In genomic region chr12:8970432-8970831, GRCh38 we compare ENCODE assay signal across 18 cellular contexts. TPM values are rescaled to one million over a fixed set of nuclear protein-coding genes. Genes with fewer than 3 reads are reported as not detected.
DNase-seq lines count a peak whose midpoint lies in the region; ATAC-seq, FAIRE-seq and TF ChIP-seq lines count a peak whose summit lies in the region.
"Had no signal": no experiment of that assay in that cellular context is flagged by ENCODE, and none has a peak within 500 bp of the region (broad histone marks: within the 10 kb centered on the region; RNA-seq: fewer than 3 reads in every experiment).

No MANE protein-coding gene starts in this region.

- peak overlapping the region; percentile 52; the same call in 1 of the 2 replicates for H3K4me2 ChIP-seq in HepG2 (ENCODE audit: low read depth, low read length)
- no peak overlapping the region for H3K4me2 ChIP-seq in PC-3 (ENCODE audit: low read length)
- no peak overlapping the region for H3K4me2 ChIP-seq in endothelial cell of umbilical vein (ENCODE audit: insufficient read depth, low read length)
- H3K4me2 ChIP-seq in osteoblast (ENCODE audit: insufficient read depth, low read length) = no peak overlapping the region

- H3K79me2 ChIP-seq in HepG2 (ENCODE audit: insufficient read depth, low read length) = no peaks in the 10 kb centered on the region
- H3K79me2 ChIP-seq in PC-3 (ENCODE audit: low read length) = no peaks in the 10 kb centered on the region
- H3K79me2 ChIP-seq in endothelial cell of umbilical vein (ENCODE audit: control insufficient read depth, insufficient read depth, low read length) = no peaks in the 10 kb centered on the region
- H3K79me2 ChIP-seq in osteoblast (ENCODE audit: insufficient read depth, low read length) = no peaks in the 10 kb centered on the region

- H2AFZ ChIP-seq in HepG2 (ENCODE audit: low read length) (no peak overlapping the region), PC-3 (ENCODE audit: low read length) (no peak overlapping the region), endothelial cell of umbilical vein (ENCODE audit: low read depth, low read length) (no peak overlapping the region), osteoblast (ENCODE audit: low read length) (no peak overlapping the region)

- dilution Hi-C loops in endothelial cell of umbilical vein (cut with MboI; ENCODE audit: extremely low pct_ligation_motif_present, low sequenced_read_pairs) = no loop called here

- no TSS peak for BruUV-seq in HepG2 (replicated peaks; lab: Mats Ljungman, UMichigan)
- BruUV-seq in PC-3 (replicated peaks; lab: Mats Ljungman, UMichigan) = no TSS peak
- no TSS peak for BruUV-seq in endothelial cell of umbilical vein (replicated peaks; lab: Mats Ljungman, UMichigan)

- no peaks in the 10 kb centered on the region for H3K9me2 ChIP-seq in PC-3 (replicated peaks; ENCODE audit: low read length)

- H3K4me3 ChIP-seq in HepG2 (replicated peaks in 1 of 3; ENCODE audit: insufficient read depth in 1 of 3, low read depth in 2 of 3, low read length in 3 of 3) = 0 out of 6 replicates have a peak overlapping the region, but pooled peaks of 1 of the 3 experiments have one; percentile 1
- no peak overlapping the region for H3K4me3 ChIP-seq in right lobe of liver
- H3K4me3 ChIP-seq in PC-3 (ENCODE audit: low read length) = no peak overlapping the region
- no peak overlapping the region for H3K4me3 ChIP-seq in endothelial cell of umbilical vein (replicated peaks in 1 of 3; ENCODE audit: insufficient read depth in 1 of 3, low read depth in 1 of 3, low read length in 3 of 3)
- no peak overlapping the region for H3K4me3 ChIP-seq in tibial nerve
- H3K4me3 ChIP-seq in osteoblast (ENCODE audit: insufficient read depth, low read length) = no peak overlapping the region
- H3K4me3 ChIP-seq: HAP-1 had no signal

- CTCF ChIA-PET in HepG2 (lab: Yijun Ruan, JAX; ENCODE audit: low intra/inter-chr PET ratio, low total read pairs) = no interaction called here
- CTCF ChIA-PET in PC-3 (lab: Charles Lee) = no interaction called here
- CTCF ChIA-PET in endothelial cell of umbilical vein (lab: Charles Lee) = no interaction called here

- H4K20me1 ChIP-seq in HepG2 (ENCODE audit: insufficient read depth, low read length) = no peaks in the 10 kb centered on the region
- H4K20me1 ChIP-seq in PC-3 (ENCODE audit: low read length) = no peaks in the 10 kb centered on the region
- H4K20me1 ChIP-seq in endothelial cell of umbilical vein (replicated peaks; ENCODE audit: control insufficient read depth, extremely low read depth, insufficient read depth, low read length) = no peaks in the 10 kb centered on the region
- H4K20me1 ChIP-seq in osteoblast (ENCODE audit: insufficient read depth, low read length) = no peaks in the 10 kb centered on the region

- no peaks in the 10 kb centered on the region for H3K9me1 ChIP-seq in endothelial cell of umbilical vein (replicated peaks; ENCODE audit: control insufficient read depth, extremely low read depth, insufficient read depth, low read length)

- POLR2A ChIA-PET in HepG2 (lab: Yijun Ruan, JAX) (no interaction called here), PC-3 (lab: Charles Lee; ENCODE audit: unreplicated experiment) (no interaction called here), endothelial cell of umbilical vein (lab: Charles Lee) (no interaction called here)

- H3K4me1 ChIP-seq in HepG2 (ENCODE audit: insufficient read depth, low read length) (peaks cover 17% of the 10 kb centered on the region), right lobe of liver (no peaks in the 10 kb centered on the region), PC-3 (ENCODE audit: insufficient read depth, low read length) (no peaks in the 10 kb centered on the region), endothelial cell of umbilical vein (ENCODE audit: control insufficient read depth, extremely low read depth, insufficient read depth, low read length) (no peaks in the 10 kb centered on the region), tibial nerve (no peaks in the 10 kb centered on the region), osteoblast (ENCODE audit: insufficient read depth, low read length) (no peaks in the 10 kb centered on the region)

- H3K9me3 ChIP-seq in HepG2 (ENCODE audit: low read length) (peaks cover 22% of the 10 kb centered on the region), right lobe of liver (no peaks in the 10 kb centered on the region), PC-3 (ENCODE audit: low read length) (no peaks in the 10 kb centered on the region), endothelial cell of umbilical vein (replicated peaks; ENCODE audit: control insufficient read depth, insufficient read depth, low read length) (no peaks in the 10 kb centered on the region), tibial nerve (peaks cover 0 to 65% (median 13%) of the 10 kb centered on the region in 4 donors), osteoblast (ENCODE audit: low read depth, low read length) (peaks cover 5% of the 10 kb centered on the region)
- H3K9me3 ChIP-seq: HAP-1 had no signal

- ATAC-seq in HepG2 = no peak
- no peak for ATAC-seq in right lobe of liver
- peak; percentile 18; the same call in 1 of the 2 replicates for ATAC-seq in PC-3
- no peak for ATAC-seq in sciatic nerve

- peak; percentile 10 for DNase-seq in HepG2 (ENCODE audit: low spot score)
- DNase-seq in right lobe of liver = no peak
- no peak for DNase-seq in PC-3
- DNase-seq in endothelial cell of umbilical vein (ENCODE audit: low read depth, low spot score) = peak; percentile 19
- DNase-seq in tibial nerve (ENCODE audit: low spot score in 2 of 2) = no peak
- DNase-seq in NCI-H128 (lab: John Stamatoyannopoulos, UW; ENCODE audit: unreplicated experiment) = no peak
- no peak for DNase-seq in sciatic nerve (ENCODE audit: low spot score)
- DNase-seq in osteoblast (ENCODE audit: insufficient read length, low spot score, missing footprints) = no peak
- DNase-seq: C1 segment of cervical spinal cord, Calu3, DMS79 treated with DMSO at 0.1 percent for 48 hours, NCI-H1417, NCI-H187 treated with DMSO at 0.1 percent for 48 hours, NCI-H446, NCI-H69, SHP77 had no signal

- H3K9ac ChIP-seq in HepG2 (ENCODE audit: insufficient read depth, low read depth, low read length) (no peak overlapping the region), PC-3 (ENCODE audit: low read length) (no peak overlapping the region), endothelial cell of umbilical vein (replicated peaks; ENCODE audit: extremely low read depth, insufficient read depth, low read length) (no peak overlapping the region)

- TF ChIP-seq CTCF in HepG2 (CRISPR knock-in tag; IDR thresholded peaks at IDR 0.05) (no peak), right lobe of liver (IDR thresholded peaks at IDR 0.05) (no peak), PC-3 (conservative IDR thresholded peaks at IDR 0.05; ENCODE audit: low read depth, low read length) (no peak), endothelial cell of umbilical vein (IDR thresholded peaks at IDR 0.05; ENCODE audit: extremely low read depth in 1 of 2, insufficient read depth in 1 of 2, low read depth in 1 of 2, low read length in 2 of 2) (no peak), tibial nerve (IDR thresholded peaks at IDR 0.05) (no peak), osteoblast (IDR thresholded peaks at IDR 0.05; ENCODE audit: extremely low read depth, low read depth, low read length) (no peak)

- no peak for TF ChIP-seq POLR2A in HepG2 (IDR thresholded peaks at IDR 0.05; ENCODE audit: insufficient read depth in 1 of 2, low read depth in 2 of 2, low read length in 2 of 2)
- TF ChIP-seq POLR2A in right lobe of liver (IDR thresholded peaks at IDR 0.05) = no peak
- no peak for TF ChIP-seq POLR2A in endothelial cell of umbilical vein (IDR thresholded peaks at IDR 0.05; ENCODE audit: low read depth, low read length)
- no peak for TF ChIP-seq POLR2A in tibial nerve (IDR thresholded peaks at IDR 0.05)

- 12% methylated on average over 1 of the region's 1 CpG for whole genome bisulfite sequencing in HepG2 (ENCODE audit: low lambda C conversion rate)
- WGBS in right lobe of liver (ENCODE audit: insufficient coverage, low coverage, low lambda C conversion rate, missing lambda C conversion rate) = 92% methylated on average over 1 of the region's 1 CpG
- 84 to 89% methylated on average over 1 of the region's 1 CpG for WGBS in tibial nerve, 2 donors

- in situ Hi-C loops in HepG2 (cut with HindIII; ENCODE audit: extremely low pct_ligation_motif_present, low pct_unique_long_range_greater_than_20kb) = no loop called here

- no peak for FAIRE-seq in HepG2 (lab: Jason Lieb, UNC)
- no peak for FAIRE-seq in endothelial cell of umbilical vein (lab: Jason Lieb, UNC)
- FAIRE-seq: HTR-8/SVneo had no signal

- peak overlapping the region; percentile 3 for H3K27ac ChIP-seq in HepG2 (ENCODE audit: extremely low read length, insufficient read depth, low read length)
- no peak overlapping the region for H3K27ac ChIP-seq in right lobe of liver
- H3K27ac ChIP-seq in PC-3 (ENCODE audit: low read length) = no peak overlapping the region
- H3K27ac ChIP-seq in endothelial cell of umbilical vein (ENCODE audit: insufficient read depth, low read depth, low read length) = no peak overlapping the region
- H3K27ac ChIP-seq in tibial nerve = no peak overlapping the region
- no peak overlapping the region for H3K27ac ChIP-seq in osteoblast (ENCODE audit: low read depth, low read length)

- H3F3A ChIP-seq in PC-3 (ENCODE audit: low read length, unreplicated experiment) = no peaks in the 10 kb centered on the region

- no peaks in the 10 kb centered on the region; a peak in 1 of 5 replicates for H3K27me3 ChIP-seq in HepG2 (ENCODE audit: control insufficient read depth in 1 of 2, insufficient read depth in 2 of 2, low read length in 2 of 2)
- no peaks in the 10 kb centered on the region for H3K27me3 ChIP-seq in right lobe of liver
- H3K27me3 ChIP-seq in PC-3 (ENCODE audit: low read length) = no peaks in the 10 kb centered on the region
- no peaks in the 10 kb centered on the region for H3K27me3 ChIP-seq in endothelial cell of umbilical vein (ENCODE audit: control insufficient read depth in 2 of 2, insufficient read depth in 2 of 2, low read length in 2 of 2)
- no peaks in the 10 kb centered on the region for H3K27me3 ChIP-seq in tibial nerve
- no peaks in the 10 kb centered on the region for H3K27me3 ChIP-seq in osteoblast (ENCODE audit: insufficient read depth, low read length)

- TF ChIP-seq RAD21 in HepG2 (CRISPR knock-in tag; IDR thresholded peaks at IDR 0.05) = no peak

- H3K36me3 ChIP-seq in HepG2 (replicated peaks in 1 of 2; ENCODE audit: control insufficient read depth in 1 of 2, insufficient read depth in 2 of 2, low read length in 2 of 2) (no peaks in the 10 kb centered on the region), right lobe of liver (no peaks in the 10 kb centered on the region), PC-3 (ENCODE audit: low read depth, low read length) (no peaks in the 10 kb centered on the region), endothelial cell of umbilical vein (ENCODE audit: control insufficient read depth in 2 of 2, extremely low read depth in 1 of 2, insufficient read depth in 2 of 2, low read length in 2 of 2) (no peaks in the 10 kb centered on the region), tibial nerve (peaks cover 0 to 2% (median 0%) of the 10 kb centered on the region in 3 donors), osteoblast (ENCODE audit: insufficient read depth, low read length) (no peaks in the 10 kb centered on the region)
- H3K36me3 ChIP-seq: HAP-1 had no signal

- intact Hi-C loops in HepG2 (cut with micrococcal nuclease; ENCODE audit: unreplicated experiment) (no loop called here), right lobe of liver (cut with DNase I) (no loop called here), PC-3 (cut with micrococcal nuclease) (no loop called here), endothelial cell of umbilical vein (cut with micrococcal nuclease) (no loop called here), sciatic nerve (cut with DNase I) (no loop called here)

- TF ChIP-seq EP300 in HepG2 (IDR thresholded peaks at IDR 0.05; ENCODE audit: low read depth in 2 of 2, low read length in 2 of 2) = no peak; a peak in 1 of 4 replicates
- TF ChIP-seq EP300 in HepG2 (CRISPR knock-in tag; IDR thresholded peaks at IDR 0.05; ENCODE audit: borderline replicate concordance) = no peak
- no peak for TF ChIP-seq EP300 in tibial nerve (IDR thresholded peaks at IDR 0.05)

RNA-seq across cellular contexts. Expression of gene KLRG1, which starts 18.9 kb away (rescaled TPM):
- total RNA-seq in HepG2 (2016; rRNA removed; fragmentation: Illumina TruSeq; extraction: Trizol) = 1.2 and 1.6 TPM in 2 replicates
- 1.3 TPM in 1 of 2 replicates, not detected in the other for total RNA-seq in HepG2 (2016; cell fraction: cytosol; rRNA removed; fragmentation: Illumina TruSeq; extraction: Trizol; ENCODE audit: low read depth)
- 0.91 and 1.3 TPM in 2 replicates for total RNA-seq in HepG2 (2016; cell fraction: insoluble cytoplasmic fraction; rRNA removed; fragmentation: Illumina TruSeq; extraction: Trizol)
- 0.87 and 1.3 TPM in 2 replicates for total RNA-seq in HepG2 (2016; cell fraction: membrane; rRNA removed; fragmentation: Illumina TruSeq; extraction: Trizol)
- total RNA-seq in HepG2 (2016; cell fraction: nucleus; rRNA removed; fragmentation: Illumina TruSeq; extraction: Trizol) = 1.4 and 1.8 TPM in 2 replicates
- 0.51 and 1.7 TPM in 2 replicates for polyA plus RNA-seq in HepG2 (2011; rRNA removed)
- 0.52 and 0.58 TPM in 2 replicates for polyA plus RNA-seq in HepG2 (2011; cell fraction: cytosol; rRNA removed)
- polyA plus RNA-seq in HepG2 (2011; cell fraction: nucleus; rRNA removed) = 0.66 and 1.4 TPM in 2 replicates
- 0.49 and 0.91 TPM in 2 replicates for polyA plus RNA-seq in HepG2 (2012)
- polyA plus RNA-seq in HepG2 (2016; cell fraction: cytosol; fragmentation: Illumina TruSeq; extraction: Trizol; ENCODE audit: low read depth) = 0.19 and 0.29 TPM in 2 replicates
- 1.1 and 1.9 TPM in 2 replicates for polyA plus RNA-seq in HepG2 (2016; cell fraction: insoluble cytoplasmic fraction; fragmentation: Illumina TruSeq; extraction: Trizol; ENCODE audit: low read depth)
- polyA plus RNA-seq in HepG2 (2016; cell fraction: membrane; fragmentation: Illumina TruSeq; extraction: Trizol; ENCODE audit: low read depth) = 1.2 TPM in 2 replicates
- 0.57 and 1.5 TPM in 2 replicates for polyA plus RNA-seq in HepG2 (2016; cell fraction: nucleus; fragmentation: Illumina TruSeq; extraction: Trizol; ENCODE audit: insufficient read depth, low read depth)
- polyA minus RNA-seq in HepG2 (2011; rRNA and poly(A)+ RNA removed; ENCODE audit: low replicate concordance) = 0.56 and 1.6 TPM in 2 replicates
- 0.69 TPM in 1 of 2 replicates, not detected in the other for polyA minus RNA-seq in HepG2 (2011; cell fraction: cytosol; rRNA and poly(A)+ RNA removed)
- polyA minus RNA-seq in HepG2 (2011; cell fraction: nucleus; rRNA and poly(A)+ RNA removed) = 0.64 and 0.87 TPM in 2 replicates
- total RNA-seq in right lobe of liver = 1 to 10 TPM; 1.3 to 2.7 (median 1.6) TPM
- 0.15 TPM in 1 of 2 replicates, not detected in the other for total RNA-seq in PC-3 (2014; rRNA removed)
- 2.8 and 4.4 TPM in 2 replicates for total RNA-seq in endothelial cell of umbilical vein
- polyA plus RNA-seq in endothelial cell of umbilical vein = 13.1 and 15.9 TPM in 2 replicates
- 13.2 and 14.3 TPM in 2 replicates for polyA plus RNA-seq in endothelial cell of umbilical vein (2011; cell fraction: cytosol; rRNA removed)
- polyA plus RNA-seq in endothelial cell of umbilical vein (2011; cell fraction: nucleus; rRNA removed) = 8.7 and 9.6 TPM in 2 replicates
- polyA plus RNA-seq in endothelial cell of umbilical vein (2012) = 3.1 and 3.5 TPM in 2 replicates
- 16.3 and 17.1 TPM in 2 replicates for polyA minus RNA-seq in endothelial cell of umbilical vein
- polyA minus RNA-seq in endothelial cell of umbilical vein (2011; cell fraction: cytosol; rRNA and poly(A)+ RNA removed) = 2.2 TPM
- 21.9 and 29.0 TPM in 2 replicates for polyA minus RNA-seq in endothelial cell of umbilical vein (2011; cell fraction: nucleus; rRNA and poly(A)+ RNA removed)
- total RNA-seq in tibial nerve = 1 to 10 TPM in 3 of 4 donors, not detected in 1; 2.7 to 7.9 (median 2.9) TPM
- total RNA-seq in sciatic nerve = 4.5 TPM
- under 0.01 and 0.29 TPM in 2 replicates for total RNA-seq in osteoblast

RNA-seq across cellular contexts. Expression of gene M6PR, which starts 21.0 kb away (rescaled TPM):
- total RNA-seq in HepG2 (2016; rRNA removed; fragmentation: Illumina TruSeq; extraction: Trizol) (68.5 and 127 TPM in 2 replicates), right lobe of liver (10 to 100 TPM; 45.5 to 82.2 (median 69.1) TPM), PC-3 (2014; rRNA removed) (112 and 137 TPM in 2 replicates), endothelial cell of umbilical vein (113 and 142 TPM in 2 replicates), tibial nerve (100 to 1,000 TPM in 1 of 4 donors, 10 to 100 TPM in 3; 63.2 to 109 (median 96.0) TPM), sciatic nerve (101 TPM), osteoblast (143 and 162 TPM in 2 replicates)
- total RNA-seq in HepG2 (2016; cell fraction: cytosol; rRNA removed; fragmentation: Illumina TruSeq; extraction: Trizol; ENCODE audit: low read depth) = 36.4 and 46.3 TPM in 2 replicates
- 82.3 and 126 TPM in 2 replicates for total RNA-seq in HepG2 (2016; cell fraction: insoluble cytoplasmic fraction; rRNA removed; fragmentation: Illumina TruSeq; extraction: Trizol)
- 62.4 and 64.9 TPM in 2 replicates for total RNA-seq in HepG2 (2016; cell fraction: membrane; rRNA removed; fragmentation: Illumina TruSeq; extraction: Trizol)
- total RNA-seq in HepG2 (2016; cell fraction: nucleus; rRNA removed; fragmentation: Illumina TruSeq; extraction: Trizol) = 126 and 143 TPM in 2 replicates
- polyA plus RNA-seq in HepG2 (2011; rRNA removed) (90.5 and 98.2 TPM in 2 replicates), endothelial cell of umbilical vein (111 and 124 TPM in 2 replicates)
- polyA plus RNA-seq in HepG2 (2011; cell fraction: cytosol; rRNA removed) = 61.4 and 84.5 TPM in 2 replicates
- polyA plus RNA-seq in HepG2 (2011; cell fraction: nucleus; rRNA removed) = 91.0 and 114 TPM in 2 replicates
- polyA plus RNA-seq in HepG2 (2012) = 68.5 and 69.2 TPM in 2 replicates
- 22.0 and 27.6 TPM in 2 replicates for polyA plus RNA-seq in HepG2 (2016; cell fraction: cytosol; fragmentation: Illumina TruSeq; extraction: Trizol; ENCODE audit: low read depth)
- 60.7 and 70.5 TPM in 2 replicates for polyA plus RNA-seq in HepG2 (2016; cell fraction: insoluble cytoplasmic fraction; fragmentation: Illumina TruSeq; extraction: Trizol; ENCODE audit: low read depth)
- polyA plus RNA-seq in HepG2 (2016; cell fraction: membrane; fragmentation: Illumina TruSeq; extraction: Trizol; ENCODE audit: low read depth) = 40.1 and 44.7 TPM in 2 replicates
- 178 and 205 TPM in 2 replicates for polyA plus RNA-seq in HepG2 (2016; cell fraction: nucleus; fragmentation: Illumina TruSeq; extraction: Trizol; ENCODE audit: insufficient read depth, low read depth)
- polyA minus RNA-seq in HepG2 (2011; rRNA and poly(A)+ RNA removed; ENCODE audit: low replicate concordance) = 167 and 331 TPM in 2 replicates
- polyA minus RNA-seq in HepG2 (2011; cell fraction: cytosol; rRNA and poly(A)+ RNA removed) = 67.1 and 75.4 TPM in 2 replicates
- 64.4 and 78.3 TPM in 2 replicates for polyA minus RNA-seq in HepG2 (2011; cell fraction: nucleus; rRNA and poly(A)+ RNA removed)
- 76.1 and 79.2 TPM in 2 replicates for polyA plus RNA-seq in endothelial cell of umbilical vein (2011; cell fraction: cytosol; rRNA removed)
- polyA plus RNA-seq in endothelial cell of umbilical vein (2011; cell fraction: nucleus; rRNA removed) = 103 and 142 TPM in 2 replicates
- polyA plus RNA-seq in endothelial cell of umbilical vein (2012) = 80.3 and 114 TPM in 2 replicates
- polyA minus RNA-seq in endothelial cell of umbilical vein = 261 and 281 TPM in 2 replicates
- 116 TPM for polyA minus RNA-seq in endothelial cell of umbilical vein (2011; cell fraction: cytosol; rRNA and poly(A)+ RNA removed)
- polyA minus RNA-seq in endothelial cell of umbilical vein (2011; cell fraction: nucleus; rRNA and poly(A)+ RNA removed) = 44.9 and 92.8 TPM in 2 replicates

RNA-seq across cellular contexts. Expression of gene PHC1, which starts 56.1 kb away (rescaled TPM):
- total RNA-seq in HepG2 (2016; rRNA removed; fragmentation: Illumina TruSeq; extraction: Trizol) (9.4 and 12.5 TPM in 2 replicates), right lobe of liver (10 to 100 TPM in 1 of 6 experiments, 1 to 10 TPM in 5; 3.3 to 15.0 (median 7.4) TPM), PC-3 (2014; rRNA removed) (6.9 and 7.0 TPM in 2 replicates), endothelial cell of umbilical vein (31.9 and 37.3 TPM in 2 replicates), tibial nerve (10 to 100 TPM; 28.8 to 87.0 (median 37.6) TPM), sciatic nerve (44.6 TPM), osteoblast (22.4 and 27.1 TPM in 2 replicates)
- 3.5 and 4.3 TPM in 2 replicates for total RNA-seq in HepG2 (2016; cell fraction: cytosol; rRNA removed; fragmentation: Illumina TruSeq; extraction: Trizol; ENCODE audit: low read depth)
- total RNA-seq in HepG2 (2016; cell fraction: insoluble cytoplasmic fraction; rRNA removed; fragmentation: Illumina TruSeq; extraction: Trizol) = 9.1 and 10.8 TPM in 2 replicates
- 15.0 and 16.0 TPM in 2 replicates for total RNA-seq in HepG2 (2016; cell fraction: membrane; rRNA removed; fragmentation: Illumina TruSeq; extraction: Trizol)
- total RNA-seq in HepG2 (2016; cell fraction: nucleus; rRNA removed; fragmentation: Illumina TruSeq; extraction: Trizol) = 6.0 and 10.3 TPM in 2 replicates
- polyA plus RNA-seq in HepG2 (2011; rRNA removed) (35.0 and 36.6 TPM in 2 replicates), endothelial cell of umbilical vein (66.3 and 84.3 TPM in 2 replicates)
- polyA plus RNA-seq in HepG2 (2011; cell fraction: cytosol; rRNA removed) = 18.0 and 18.2 TPM in 2 replicates
- polyA plus RNA-seq in HepG2 (2011; cell fraction: nucleus; rRNA removed) = 92.3 and 99.0 TPM in 2 replicates
- 12.2 and 13.4 TPM in 2 replicates for polyA plus RNA-seq in HepG2 (2012)
- polyA plus RNA-seq in HepG2 (2016; cell fraction: cytosol; fragmentation: Illumina TruSeq; extraction: Trizol; ENCODE audit: low read depth) = 2.5 and 3.8 TPM in 2 replicates
- 7.7 and 13.3 TPM in 2 replicates for polyA plus RNA-seq in HepG2 (2016; cell fraction: insoluble cytoplasmic fraction; fragmentation: Illumina TruSeq; extraction: Trizol; ENCODE audit: low read depth)
- polyA plus RNA-seq in HepG2 (2016; cell fraction: membrane; fragmentation: Illumina TruSeq; extraction: Trizol; ENCODE audit: low read depth) = 10.0 and 11.8 TPM in 2 replicates
- polyA plus RNA-seq in HepG2 (2016; cell fraction: nucleus; fragmentation: Illumina TruSeq; extraction: Trizol; ENCODE audit: insufficient read depth, low read depth) = 21.0 and 24.1 TPM in 2 replicates
- polyA minus RNA-seq in HepG2 (2011; rRNA and poly(A)+ RNA removed; ENCODE audit: low replicate concordance) = 15.0 and 39.5 TPM in 2 replicates
- polyA minus RNA-seq in HepG2 (2011; cell fraction: cytosol; rRNA and poly(A)+ RNA removed) = 12.2 and 13.7 TPM in 2 replicates
- polyA minus RNA-seq in HepG2 (2011; cell fraction: nucleus; rRNA and poly(A)+ RNA removed) = 9.3 and 12.3 TPM in 2 replicates
- 30.2 and 33.3 TPM in 2 replicates for polyA plus RNA-seq in endothelial cell of umbilical vein (2011; cell fraction: cytosol; rRNA removed)
- 188 and 215 TPM in 2 replicates for polyA plus RNA-seq in endothelial cell of umbilical vein (2011; cell fraction: nucleus; rRNA removed)
- polyA plus RNA-seq in endothelial cell of umbilical vein (2012) = 17.8 and 20.8 TPM in 2 replicates
- polyA minus RNA-seq in endothelial cell of umbilical vein = 40.3 and 43.8 TPM in 2 replicates
- 7.9 TPM for polyA minus RNA-seq in endothelial cell of umbilical vein (2011; cell fraction: cytosol; rRNA and poly(A)+ RNA removed)
- polyA minus RNA-seq in endothelial cell of umbilical vein (2011; cell fraction: nucleus; rRNA and poly(A)+ RNA removed) = 22.9 and 31.4 TPM in 2 replicates

Comparison
In these comparisons a context has a peak if more than half of its experiments do, and no peak if none do; other contexts are left out.
1. DNase-seq: peak in HepG2 (single experiment) and endothelial cell of umbilical vein (single experiment); none in right lobe of liver (0 of 3), PC-3 (single experiment), tibial nerve (0 of 2), NCI-H128 (single experiment), sciatic nerve (single experiment) and osteoblast (single experiment).